In genomic region chrX:75156537-75156945, GRCh38 we compare ENCODE assay signal across 8 cellular contexts. TPM values are rescaled to one million over a fixed set of nuclear protein-coding genes. Genes with fewer than 3 reads are reported as not detected.
A peak's percentile ranks its signal among the peaks of the same experiment; 100 is the strongest.
DNase-seq lines count a peak whose midpoint lies in the region; ATAC-seq, FAIRE-seq and TF ChIP-seq lines count a peak whose summit lies in the region.

No MANE protein-coding gene starts in this region.

- FAIRE-seq in A549 (lab: Jason Lieb, UNC), result no peak

- CTCF ChIA-PET in A549 (lab: Yijun Ruan, JAX), result no interaction called here

- peaks cover 3% of the 10 kb centered on the region for H3K79me1 ChIP-seq in mesenchymal stem cell (replicated peaks; ENCODE audit: low read length, poor library complexity, severe bottlenecking)

- DNase-seq in A549 (ENCODE audit: low read depth in 1 of 2, low spot score in 1 of 2) (peak in 1 of 2 experiments; percentile 4), coronary artery (ENCODE audit: low spot score) (no peak), mesenchymal stem cell (peak; percentile 58)

- TF ChIP-seq EP300 in A549 (IDR thresholded peaks at IDR 0.05), result no peak

- H3K9me3 ChIP-seq in A549, result no peaks in the 10 kb centered on the region
- no peaks in the 10 kb centered on the region for H3K9me3 ChIP-seq in OCI-LY1 (ENCODE audit: low read length)
- no peaks in the 10 kb centered on the region for H3K9me3 ChIP-seq in mesenchymal stem cell (ENCODE audit: control insufficient read depth, low read length)

- POLR2A ChIA-PET in A549 (lab: Yijun Ruan, JAX), result no interaction called here

- H2AFZ ChIP-seq in OCI-LY1 (ENCODE audit: low read length) (peak overlapping the region; percentile 99), mesenchymal stem cell (ENCODE audit: low read depth, low read length) (no peak overlapping the region)

- 28% methylated on average over 7 of the region's 7 CpGs for WGBS in A549 (ENCODE audit: missing lambda C conversion rate)
- WGBS in mesenchymal stem cell, result 21% methylated on average over 4 of the region's 7 CpGs
- WGBS in urinary bladder, result 2% methylated on average over 7 of the region's 7 CpGs

- H4K91ac ChIP-seq in mesenchymal stem cell (ENCODE audit: low read length), result no peak overlapping the region

- peak overlapping the region in 1 of 2 experiments; percentile 37 for H3K4ac ChIP-seq in mesenchymal stem cell (ENCODE audit: low read depth in 1 of 2, low read length in 2 of 2)

- peak overlapping the region; percentile 87 for H3K4me3 ChIP-seq in A549
- H3K4me3 ChIP-seq in GM12875 (ENCODE audit: low read depth, low read length), result peak overlapping the region; percentile 58
- peak overlapping the region; percentile 97 for H3K4me3 ChIP-seq in OCI-LY1 (ENCODE audit: low read depth, low read length, poor library complexity, severe bottlenecking)
- peak overlapping the region; percentile 76 for H3K4me3 ChIP-seq in coronary artery
- H3K4me3 ChIP-seq in mesenchymal stem cell (ENCODE audit: insufficient read depth in 1 of 2, low read depth in 1 of 2, low read length in 2 of 2), result peak overlapping the region in 1 of 2 experiments; percentile 91
- H3K4me3 ChIP-seq in urinary bladder (ENCODE audit: low read depth, low read length), result peak overlapping the region; percentile 66

- no peak overlapping the region for H2BK120ac ChIP-seq in mesenchymal stem cell (ENCODE audit: low read depth, low read length)

- TF ChIP-seq POLR2A in A549 (IDR thresholded peaks at IDR 0.05; ENCODE audit: low read length), result no peak

- H3F3A ChIP-seq in OCI-LY1 (ENCODE audit: insufficient read depth, low read length), result no peaks in the 10 kb centered on the region

- no peak overlapping the region for H2BK5ac ChIP-seq in mesenchymal stem cell (ENCODE audit: low read depth, low read length, poor library complexity, severe bottlenecking)

- H3K18ac ChIP-seq in mesenchymal stem cell (ENCODE audit: low read depth in 1 of 2, low read length in 2 of 2), result peak overlapping the region in 1 of 2 experiments; percentile 62

- no peak overlapping the region for H2AK5ac ChIP-seq in mesenchymal stem cell (ENCODE audit: low read length, severe bottlenecking)

- H3K4me1 ChIP-seq in A549, result peaks cover 4% of the 10 kb centered on the region; the same call in 2 of the 3 replicates
- peaks cover 36% of the 10 kb centered on the region for H3K4me1 ChIP-seq in OCI-LY1 (ENCODE audit: insufficient read depth, low read length, severe bottlenecking)
- H3K4me1 ChIP-seq in mesenchymal stem cell (ENCODE audit: control insufficient read depth, insufficient read depth, low read depth, low read length), result no peaks in the 10 kb centered on the region
- H3K4me1 ChIP-seq in urinary bladder (ENCODE audit: insufficient read depth), result no peaks in the 10 kb centered on the region

- H3K79me2 ChIP-seq in OCI-LY1 (ENCODE audit: insufficient read depth, low read length), result peaks cover 21% of the 10 kb centered on the region

- no peaks in the 10 kb centered on the region for H3K27me3 ChIP-seq in OCI-LY1 (ENCODE audit: insufficient read depth, low read length)
- H3K27me3 ChIP-seq in mesenchymal stem cell (ENCODE audit: control insufficient read depth in 1 of 2, insufficient read depth in 1 of 2, low read length in 2 of 2), result no peaks in the 10 kb centered on the region

- H3K9ac ChIP-seq in OCI-LY1 (ENCODE audit: low read length) (peak overlapping the region; percentile 99), mesenchymal stem cell (ENCODE audit: low read length) (peak overlapping the region; percentile 96)

- H4K8ac ChIP-seq in mesenchymal stem cell (ENCODE audit: low read length), result no peak overlapping the region

- peak overlapping the region; percentile 86 for H3K4me2 ChIP-seq in A549
- peak overlapping the region; percentile 92 for H3K4me2 ChIP-seq in OCI-LY1 (ENCODE audit: low read length)
- no peak overlapping the region for H3K4me2 ChIP-seq in mesenchymal stem cell (ENCODE audit: low read length, poor library complexity, severe bottlenecking)

- no peak overlapping the region for H2BK15ac ChIP-seq in mesenchymal stem cell (ENCODE audit: low read depth, poor library complexity, severe bottlenecking)

- H3K23ac ChIP-seq in mesenchymal stem cell (ENCODE audit: low read length in 2 of 2), result no peak overlapping the region

- no peak overlapping the region for H3K14ac ChIP-seq in mesenchymal stem cell (ENCODE audit: low read length in 2 of 2)

- H3K36me3 ChIP-seq in OCI-LY1 (ENCODE audit: insufficient read depth, low read length) (no peaks in the 10 kb centered on the region), mesenchymal stem cell (ENCODE audit: control insufficient read depth in 1 of 2, insufficient read depth in 2 of 2, low read depth in 1 of 2, low read length in 2 of 2) (no peaks in the 10 kb centered on the region), urinary bladder (ENCODE audit: insufficient read depth) (no peaks in the 10 kb centered on the region)

- no peak for TF ChIP-seq CTCF in A549 (IDR thresholded peaks at IDR 0.05)
- no peak for TF ChIP-seq CTCF in GM12875 (IDR thresholded peaks at IDR 0.05; ENCODE audit: borderline replicate concordance, insufficient read depth, low read depth, low read length)
- TF ChIP-seq CTCF in OCI-LY1 (IDR thresholded peaks at IDR 0.05; ENCODE audit: low read length), result no peak
- no peak for TF ChIP-seq CTCF in coronary artery (IDR thresholded peaks at IDR 0.05)

- peak; percentile 19 to 57; a peak in 3 of 6 replicates for ATAC-seq in A549
- no peak for ATAC-seq in GM21619 (IDR thresholded peaks at IDR 0.05; ENCODE audit: unreplicated experiment)
- ATAC-seq in GM19328 (IDR thresholded peaks at IDR 0.05; ENCODE audit: unreplicated experiment), result no peak

- no peak for TF ChIP-seq RAD21 in A549 (conservative IDR thresholded peaks at IDR 0.05 in 1 of 2, IDR thresholded peaks at IDR 0.05 in 1 of 2)

- H4K20me1 ChIP-seq in OCI-LY1 (ENCODE audit: insufficient read depth, low read length), result no peaks in the 10 kb centered on the region

- peak overlapping the region; percentile 90 to 93 for H3K27ac ChIP-seq in A549
- peak overlapping the region; percentile 90 for H3K27ac ChIP-seq in OCI-LY1 (ENCODE audit: low read depth, low read length, poor library complexity, severe bottlenecking)
- H3K27ac ChIP-seq in coronary artery, result peak overlapping the region; percentile 46 to 79
- H3K27ac ChIP-seq in mesenchymal stem cell (ENCODE audit: low read length, poor library complexity, severe bottlenecking), result peak overlapping the region; percentile 43
- peak overlapping the region; percentile 50 for H3K27ac ChIP-seq in urinary bladder (ENCODE audit: low read depth)

- H3K9me2 ChIP-seq in OCI-LY1 (ENCODE audit: low read depth, low read length), result no peaks in the 10 kb centered on the region

- no peak overlapping the region for H2BK12ac ChIP-seq in mesenchymal stem cell (ENCODE audit: low read length in 2 of 2)

TF ChIP-seq in A549, 52 proteins besides CTCF, POLR2A, EP300 and RAD21:
- TF ChIP-seq CEBPB (IDR thresholded peaks at IDR 0.05) (peak in 1 of 2 experiments; percentile 58; a peak in 2 of 4 replicates), POLR2AphosphoS2 (conservative IDR thresholded peaks at IDR 0.05; ENCODE audit: low read length) (no peak)

RNA-seq across cellular contexts. Expression of gene ABCB7, which starts 0.5 kb away (rescaled TPM):
- polyA plus RNA-seq in A549 (2011; rRNA removed), result 39.6 and 41.8 TPM in 2 replicates
- 11.8 and 12.8 TPM in 2 replicates for polyA plus RNA-seq in A549 (2012; cell fraction: cytosol; rRNA removed)
- polyA plus RNA-seq in A549 (2012; cell fraction: nucleus; rRNA removed), result 14.3 and 21.1 TPM in 2 replicates
- polyA plus RNA-seq in A549 (2017; fragmentation: RNase III; extraction: RNeasy Plus Mini Kit Qiagen cat#74134 plus additional on column Dnase treatment), result 19.4 to 21.9 TPM (median 20.3 TPM) in 3 replicates
- polyA minus RNA-seq in A549 (2011; rRNA and poly(A)+ RNA removed), result 15.9 and 20.0 TPM in 2 replicates
- polyA plus RNA-seq in mesenchymal stem cell (2013, experiment 1 of 2), result 13.4 TPM
- polyA plus RNA-seq in mesenchymal stem cell (2013, experiment 2 of 2), result 12.6 TPM
- 26.4 TPM for total RNA-seq in urinary bladder
- 17.0 TPM for polyA plus RNA-seq in urinary bladder

Comparison
In these comparisons a context has a peak if more than half of its experiments do, and no peak if none do; other contexts are left out.
1. ATAC-seq: peak in A549 (2 of 2); none in GM21619 (single experiment) and GM19328 (single experiment).
2. Peak in every context shown above with its lines, with median percentiles within 50 percentile points of each other: H3K27ac ChIP-seq.